Comparison of ENCODE assay signal across 23 cellular contexts in genomic region chr16:78543066-78543465, GRCh38.
DNase-seq lines count a peak whose midpoint lies in the region; ATAC-seq, FAIRE-seq and TF ChIP-seq lines count a peak whose summit lies in the region.
"Had no signal": no experiment of that assay in that cellular context is flagged by ENCODE, and none has a peak within 500 bp of the region (broad histone marks: within the 10 kb centered on the region; RNA-seq: fewer than 3 reads in every experiment).

No MANE protein-coding gene starts in this region.

- TF ChIP-seq CTCF in D721Med (IDR thresholded peaks at IDR 0.05; ENCODE audit: insufficient read depth, missing control alignments): no peak

- no peak for DNase-seq in Right ventricle myocardium inferior (ENCODE audit: missing footprints)
- no peak for DNase-seq in Right ventricle myocardium superior
- peak; percentile 56 for DNase-seq in NCI-H2171 (lab: John Stamatoyannopoulos, UW)
- no peak for DNase-seq in activated T-cell treated with anti-CD3 and anti-CD28 coated beads for 4 hours
- no peak for DNase-seq in stimulated activated CD4-positive, alpha-beta T cell treated with anti-CD3 and anti-CD28 coated beads, Interleukin-15, amount 100 ng/mL, for 24 hours
- DNase-seq in D721Med (ENCODE audit: insufficient read length, low spot score): no peak
- DNase-seq: ACHN; activated CD4-positive, alpha-beta T cell treated with anti-CD3 and anti-CD28 coated beads for 1 hour; activated CD8-positive, alpha-beta memory T cell treated with anti-CD3 and anti-CD28 coated beads for 24 hours; activated T-cell treated with anti-CD3 and anti-CD28 coated beads, Interleukin-2, amount 50 U/mL, for 48 hours; anterior cingulate cortex; GDM1; H9; immature natural killer cell; NCI-H1048; NCI-H2029; NCI-H446 treated with DMSO at 0.1 percent for 48 hours; nephron progenitor cell; sigmoid colon; T-cell had no signal

- intact Hi-C loops in Right ventricle myocardium inferior (cut with DNase I) (no loop called here), Right ventricle myocardium superior (cut with DNase I) (no loop called here)

- ATAC-seq in Right ventricle myocardium inferior (peak; percentile 20), Right ventricle myocardium superior (ENCODE audit: poor library complexity) (no peak), esophagus mucosa (peak; percentile 9), HG02840 (IDR thresholded peaks at IDR 0.05; ENCODE audit: low FRiP score, unreplicated experiment) (no peak)
- ATAC-seq: T-cell had no signal

- FAIRE-seq in D721Med (lab: Jason Lieb, UNC): no peak
- FAIRE-seq: TTC549 had no signal

Comparison
In these comparisons a context has a peak if more than half of its experiments do, and no peak if none do; other contexts are left out.
1. ATAC-seq: peak in Right ventricle myocardium inferior (single experiment) and esophagus mucosa (single experiment); none in Right ventricle myocardium superior (single experiment) and HG02840 (single experiment).